In the genomic region with DNA sequence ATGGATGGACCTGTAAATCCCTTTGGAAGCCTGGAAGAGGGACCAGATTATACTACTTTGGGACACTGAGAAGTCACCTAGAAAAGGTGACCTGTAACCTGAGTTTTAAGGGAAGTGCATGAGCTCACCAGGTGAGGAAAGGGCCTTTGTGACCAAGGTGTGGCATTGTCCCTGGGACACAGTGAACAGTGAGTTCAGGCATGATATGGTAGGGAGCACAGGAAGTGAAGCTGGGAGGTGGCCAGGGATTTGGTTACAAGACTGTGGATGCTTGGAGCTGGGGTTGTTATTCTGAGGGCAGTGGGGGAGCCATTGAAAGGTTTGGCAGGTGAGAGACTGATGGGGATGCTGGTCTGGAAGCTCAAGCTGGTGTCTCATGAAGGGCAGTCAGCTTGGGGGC, we compare ENCODE assay signal across 2 cellular contexts.
TF ChIP-seq lines count a peak whose summit lies in the region.

No MANE protein-coding gene starts in this region.

TF ChIP-seq in IMR-90, 13 proteins besides CTCF, POLR2A, EP300 and RAD21:
- no peak for TF ChIP-seq CEBPB (IDR thresholded peaks at IDR 0.05; ENCODE audit: low read depth, low read length)
- no peak for TF ChIP-seq MAZ (IDR thresholded peaks at IDR 0.05; ENCODE audit: borderline replicate concordance, low read depth, low read length)
- TF ChIP-seq NFE2L2 (IDR thresholded peaks at IDR 0.05; ENCODE audit: low read depth, low read length) = no peak
- TF ChIP-seq MXI1 (IDR thresholded peaks at IDR 0.05; ENCODE audit: borderline replicate concordance, low read depth, low read length) = no peak
- no peak for TF ChIP-seq ELK1 (IDR thresholded peaks at IDR 0.05; ENCODE audit: borderline replicate concordance, low read depth, low read length)
- no peak for TF ChIP-seq FOS (IDR thresholded peaks at IDR 0.05; ENCODE audit: low read depth, low read length)
- TF ChIP-seq CHD1 (IDR thresholded peaks at IDR 0.05; ENCODE audit: low read depth, low read length) = no peak
- TF ChIP-seq MAFK (IDR thresholded peaks at IDR 0.05; ENCODE audit: low read depth, low read length) = no peak
- TF ChIP-seq RFX5 (IDR thresholded peaks at IDR 0.05; ENCODE audit: low read depth, low read length) = no peak
- TF ChIP-seq BHLHE40 (IDR thresholded peaks at IDR 0.05; ENCODE audit: low read depth, low read length) = no peak
- no peak for TF ChIP-seq RCOR1 (IDR thresholded peaks at IDR 0.05; ENCODE audit: insufficient replicate concordance, low read length)
- no peak for TF ChIP-seq USF2 (IDR thresholded peaks at IDR 0.05; ENCODE audit: low read depth, low read length)
- no peak for TF ChIP-seq SMC3 (IDR thresholded peaks at IDR 0.05; ENCODE audit: low read depth, low read length)

TF ChIP-seq in WTC11, 78 proteins besides CTCF, POLR2A, EP300 and RAD21:
- TF ChIP-seq ZNF121 (CRISPR knock-in tag; IDR thresholded peaks at IDR 0.05) = no peak
- no peak for TF ChIP-seq NFYB (CRISPR knock-in tag; conservative IDR thresholded peaks at IDR 0.05; ENCODE audit: low read depth)
- TF ChIP-seq, protein P1, sequence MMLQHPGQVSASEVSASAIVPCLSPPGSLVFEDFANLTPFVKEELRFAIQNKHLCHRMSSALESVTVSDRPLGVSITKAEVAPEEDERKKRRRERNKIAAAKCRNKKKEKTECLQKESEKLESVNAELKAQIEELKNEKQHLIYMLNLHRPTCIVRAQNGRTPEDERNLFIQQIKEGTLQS (CRISPR knock-in tag; conservative IDR thresholded peaks at IDR 0.05) = no peak
- no peak for TF ChIP-seq CREB1 (CRISPR knock-in tag; IDR thresholded peaks at IDR 0.05)
- TF ChIP-seq USF2 (CRISPR knock-in tag; IDR thresholded peaks at IDR 0.05) = no peak
- TF ChIP-seq ATF1 (CRISPR knock-in tag; IDR thresholded peaks at IDR 0.05) = no peak
- TF ChIP-seq ZNF532 (CRISPR knock-in tag; IDR thresholded peaks at IDR 0.05; ENCODE audit: borderline replicate concordance) = no peak
- TF ChIP-seq SP1 (CRISPR knock-in tag; conservative IDR thresholded peaks at IDR 0.05) = no peak
- TF ChIP-seq, protein P2, sequence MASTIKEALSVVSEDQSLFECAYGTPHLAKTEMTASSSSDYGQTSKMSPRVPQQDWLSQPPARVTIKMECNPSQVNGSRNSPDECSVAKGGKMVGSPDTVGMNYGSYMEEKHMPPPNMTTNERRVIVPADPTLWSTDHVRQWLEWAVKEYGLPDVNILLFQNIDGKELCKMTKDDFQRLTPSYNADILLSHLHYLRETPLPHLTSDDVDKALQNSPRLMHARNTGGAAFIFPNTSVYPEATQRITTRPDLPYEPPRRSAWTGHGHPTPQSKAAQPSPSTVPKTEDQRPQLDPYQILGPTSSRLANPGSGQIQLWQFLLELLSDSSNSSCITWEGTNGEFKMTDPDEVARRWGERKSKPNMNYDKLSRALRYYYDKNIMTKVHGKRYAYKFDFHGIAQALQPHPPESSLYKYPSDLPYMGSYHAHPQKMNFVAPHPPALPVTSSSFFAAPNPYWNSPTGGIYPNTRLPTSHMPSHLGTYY (CRISPR knock-in tag; IDR thresholded peaks at IDR 0.05) = no peak
- no peak for TF ChIP-seq CREM (CRISPR knock-in tag; IDR thresholded peaks at IDR 0.05)
- TF ChIP-seq ZNF671 (CRISPR knock-in tag; IDR thresholded peaks at IDR 0.05) = no peak
- no peak for TF ChIP-seq RELA (CRISPR knock-in tag; IDR thresholded peaks at IDR 0.05; ENCODE audit: borderline replicate concordance)
- TF ChIP-seq NR3C1 (CRISPR knock-in tag; conservative IDR thresholded peaks at IDR 0.05; ENCODE audit: low read depth) = no peak
- TF ChIP-seq KAT7 (CRISPR knock-in tag; IDR thresholded peaks at IDR 0.05; ENCODE audit: borderline replicate concordance) = no peak
- TF ChIP-seq NR2C2 (CRISPR knock-in tag; IDR thresholded peaks at IDR 0.05) = no peak
- TF ChIP-seq TCF7 (CRISPR knock-in tag; IDR thresholded peaks at IDR 0.05; ENCODE audit: low read depth) = no peak
- no peak for TF ChIP-seq NFE2L1 (CRISPR knock-in tag; IDR thresholded peaks at IDR 0.05)
- TF ChIP-seq ATF2 (CRISPR knock-in tag; IDR thresholded peaks at IDR 0.05; ENCODE audit: borderline replicate concordance, low read depth) = no peak
- no peak for TF ChIP-seq ZBTB21 (CRISPR knock-in tag; IDR thresholded peaks at IDR 0.05; ENCODE audit: borderline replicate concordance)
- TF ChIP-seq EMX1 (CRISPR knock-in tag; IDR thresholded peaks at IDR 0.05) = no peak
TF ChIP-seq in WTC11: peak in this region for 0.
